23 cellular contexts compared by ENCODE assay signal in genomic region chr1:95863086-95863485, GRCh38.
"Had no signal": no experiment of that assay in that cellular context is flagged by ENCODE, and none has a peak within 500 bp of the region (broad histone marks: within the 10 kb centered on the region; RNA-seq: fewer than 3 reads in every experiment).

No MANE protein-coding gene starts in this region.

- H3K4me3 ChIP-seq: stomach, suprapubic skin, testis, thoracic aorta, tibial artery, tibial nerve, transverse colon, upper lobe of left lung, upper lobe of right lung, uterus, vagina had no signal

- H3K27me3 ChIP-seq: stomach, suprapubic skin, testis, tibial artery, tibial nerve, transverse colon, upper lobe of left lung, upper lobe of right lung, uterus, vagina had no signal

- H3K9me3 ChIP-seq: stomach, suprapubic skin, testis, thoracic aorta, tibial artery, tibial nerve, transverse colon, upper lobe of left lung, upper lobe of right lung, uterus, vagina had no signal

- DNase-seq: stimulated activated CD4-positive, alpha-beta T cell treated with anti-CD3 and anti-CD28 coated beads, Interleukin-2, amount 100 ng/mL, for 48 hours; stimulated activated CD4-positive, alpha-beta T cell treated with anti-CD3 and anti-CD28 coated beads, Interleukin-4, amount 100 ng/mL, for 1 hour; stimulated activated CD4-positive, alpha-beta T cell treated with anti-CD3 and anti-CD28 coated beads, Interleukin-4, amount 100 ng/mL, for 24 hours; stimulated activated CD4-positive, alpha-beta T cell treated with anti-CD3 and anti-CD28 coated beads, Interleukin-4, amount 100 ng/mL, for 4 hours; stimulated activated CD8-positive, alpha-beta memory T cell treated with anti-CD3 and anti-CD28 coated beads, Interleukin-4, amount 100 ng/mL, for 48 hours; stimulated activated naive B cell treated with anti-CD40 and anti-IgM and Interleukin-4, amounts not matched to agents 10 μg/mL and 1 μg/mL and 100 μg/mL, for 72 hours; stimulated activated naive CD4-positive, alpha-beta T cell; stimulated activated naive CD4-positive, alpha-beta T cell treated with Interleukin-2 at 50 U/mL for 16 hours; stimulated activated naive CD8-positive, alpha-beta T cell treated with anti-CD3 and anti-CD28 coated beads, Interleukin-15, amount 100 ng/mL, for 72 hours; stimulated activated naive CD8-positive, alpha-beta T cell treated with anti-CD3 and anti-CD28 coated beads, Interleukin-15, Interleukin-2, amounts not matched to agents 100 U/mL and 50 U/mL, for 24 hours; stomach; substantia nigra; testis; tibial artery; transverse colon; trophoblast cell; upper lobe of left lung; upper lobe of right lung; uterus had no signal

- H3K4me1 ChIP-seq: stomach, suprapubic skin, testis, tibial artery, tibial nerve, transverse colon, upper lobe of left lung, upper lobe of right lung, uterus, vagina had no signal

- H3K36me3 ChIP-seq: stomach, suprapubic skin, thoracic aorta, tibial artery, tibial nerve, transverse colon, upper lobe of left lung, upper lobe of right lung, uterus, vagina had no signal

- H3K27ac ChIP-seq: stomach, suprapubic skin, testis, thoracic aorta, tibial artery, tibial nerve, transverse colon, upper lobe of left lung, upper lobe of right lung, uterus, vagina had no signal
